Comparison of ENCODE assay signal across 8 cellular contexts in the genomic region with DNA sequence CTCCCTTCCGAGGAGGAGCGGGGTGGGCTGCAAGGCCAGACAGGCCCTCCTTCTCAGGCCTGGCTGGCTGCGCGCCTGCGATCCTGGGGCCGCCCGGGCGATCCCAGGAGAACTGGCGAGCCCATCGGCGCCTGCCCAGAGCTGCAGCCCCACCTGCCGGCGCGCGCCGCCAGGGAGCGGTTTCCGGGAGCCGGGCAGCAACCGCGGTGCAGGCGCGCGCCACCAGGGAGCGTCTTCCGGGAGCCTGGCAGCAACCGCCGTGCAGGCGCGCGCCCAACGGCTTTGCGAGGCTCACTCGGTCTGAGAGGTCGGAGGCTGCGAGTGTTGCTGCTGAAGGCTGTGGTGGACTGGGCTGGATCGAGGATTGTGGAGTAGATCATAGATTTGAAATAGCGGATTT.
DNase-seq lines count a peak whose midpoint lies in the region; ATAC-seq and TF ChIP-seq lines count a peak whose summit lies in the region.

No MANE protein-coding gene starts in this region.

- DNase-seq in activated T-helper 2 cell treated with anti-CD3 and anti-CD28 coated beads, Interferon-gamma antibody, Interleukin-2, Interleukin-4, amounts not matched to agents 10 μg/mL and 5 μg/mL and 100 μg/mL, durations not matched to agents 14 hours and 24 hours and 36 hours (ENCODE audit: low spot score), result peak; percentile 50
- peak; percentile 50 for DNase-seq in iPS DF 6.9 (ENCODE audit: low read depth, low spot score)
- DNase-seq in HFFc6, result no peak

- H3K27me3 ChIP-seq in HUES64 (ENCODE audit: insufficient read depth, low read length) (peaks cover 14% of the 10 kb centered on the region), iPS DF 6.9 (ENCODE audit: control insufficient read depth, insufficient read depth, low read length) (no peaks in the 10 kb centered on the region)

- no peaks in the 10 kb centered on the region for H3K27me3 Mint-ChIP-seq in activated T-helper 2 cell treated with anti-CD3 and anti-CD28 coated beads, Interferon-gamma antibody, Interleukin-2, Interleukin-4, amounts not matched to agents 10 μg/mL and 5 μg/mL and 100 μg/mL, durations not matched to agents 14 hours and 24 hours and 36 hours (ENCODE audit: low read depth)
- peaks cover 11% of the 10 kb centered on the region for H3K27me3 Mint-ChIP-seq in stimulated activated memory B cell treated with anti-CD40 and anti-IgM and Interleukin-4, amounts not matched to agents 10 μg/mL and 1 μg/mL and 100 μg/mL, for 72 hours
- no peaks in the 10 kb centered on the region for H3K27me3 Mint-ChIP-seq in HFFc6 (ENCODE audit: insufficient read depth)

- 4% methylated on average over 38 of the region's 38 CpGs for WGBS in HUES64
- WGBS in iPS DF 6.9 (ENCODE audit: insufficient coverage, insufficient read length), result no CpG with 5 or more reads among the region's 38 CpGs

- TF ChIP-seq CTCF in HFFc6 (IDR thresholded peaks at IDR 0.05), result no peak

- no peak overlapping the region for H3K9ac ChIP-seq in HUES64 (ENCODE audit: low read depth, low read length)

- no peaks in the 10 kb centered on the region for H3K36me3 Mint-ChIP-seq in activated T-helper 2 cell treated with anti-CD3 and anti-CD28 coated beads, Interferon-gamma antibody, Interleukin-2, Interleukin-4, amounts not matched to agents 10 μg/mL and 5 μg/mL and 100 μg/mL, durations not matched to agents 14 hours and 24 hours and 36 hours (ENCODE audit: low read depth)
- no peaks in the 10 kb centered on the region for H3K36me3 Mint-ChIP-seq in stimulated activated memory B cell treated with anti-CD40 and anti-IgM and Interleukin-4, amounts not matched to agents 10 μg/mL and 1 μg/mL and 100 μg/mL, for 72 hours
- no peaks in the 10 kb centered on the region for H3K36me3 Mint-ChIP-seq in HFFc6 (ENCODE audit: low read depth)

- H3K4me1 ChIP-seq in HUES64 (ENCODE audit: insufficient read depth, low read length), result no peaks in the 10 kb centered on the region
- no peaks in the 10 kb centered on the region for H3K4me1 ChIP-seq in iPS DF 6.9 (ENCODE audit: control insufficient read depth, insufficient read depth, low read length)

- intact Hi-C loops in activated T-helper 2 cell treated with anti-CD3 and anti-CD28 coated beads, Interferon-gamma antibody, Interleukin-2, Interleukin-4, amounts not matched to agents 10 μg/mL and 5 μg/mL and 100 μg/mL, durations not matched to agents 14 hours and 24 hours and 36 hours (cut with micrococcal nuclease), result no loop called here

- H3K27ac Mint-ChIP-seq in activated T-helper 2 cell treated with anti-CD3 and anti-CD28 coated beads, Interferon-gamma antibody, Interleukin-2, Interleukin-4, amounts not matched to agents 10 μg/mL and 5 μg/mL and 100 μg/mL, durations not matched to agents 14 hours and 24 hours and 36 hours, result peak overlapping the region; percentile 79
- H3K27ac Mint-ChIP-seq in stimulated activated memory B cell treated with anti-CD40 and anti-IgM and Interleukin-4, amounts not matched to agents 10 μg/mL and 1 μg/mL and 100 μg/mL, for 72 hours, result no peak overlapping the region
- H3K27ac Mint-ChIP-seq in HFFc6, result no peak overlapping the region

- H3K9me3 ChIP-seq in HUES64 (ENCODE audit: insufficient read depth, low read depth, low read length) (no peaks in the 10 kb centered on the region), iPS DF 6.9 (ENCODE audit: control insufficient read depth, insufficient read depth, low read length) (no peaks in the 10 kb centered on the region)

- no peak overlapping the region for H3K27ac ChIP-seq in HUES64 (ENCODE audit: low read depth, low read length)
- no peak overlapping the region for H3K27ac ChIP-seq in iPS DF 6.9 (ENCODE audit: low read length)

- H3K9me3 Mint-ChIP-seq in activated T-helper 2 cell treated with anti-CD3 and anti-CD28 coated beads, Interferon-gamma antibody, Interleukin-2, Interleukin-4, amounts not matched to agents 10 μg/mL and 5 μg/mL and 100 μg/mL, durations not matched to agents 14 hours and 24 hours and 36 hours, result no peaks in the 10 kb centered on the region
- peaks cover 3% of the 10 kb centered on the region for H3K9me3 Mint-ChIP-seq in stimulated activated memory B cell treated with anti-CD40 and anti-IgM and Interleukin-4, amounts not matched to agents 10 μg/mL and 1 μg/mL and 100 μg/mL, for 72 hours
- H3K9me3 Mint-ChIP-seq in HFFc6, result no peaks in the 10 kb centered on the region

- H3K4me3 ChIP-seq in HUES64 (ENCODE audit: low read length), result peak overlapping the region; percentile 41; the same call in 1 of the 2 replicates
- H3K4me3 ChIP-seq in iPS DF 6.9 (ENCODE audit: low read length), result peak overlapping the region; percentile 30; the same call in 1 of the 2 replicates

- ATAC-seq in GM18861 (IDR thresholded peaks at IDR 0.05; ENCODE audit: unreplicated experiment), result peak; percentile 76
- ATAC-seq in stimulated activated memory B cell treated with anti-CD40 and anti-IgM and Interleukin-4, amounts not matched to agents 10 μg/mL and 1 μg/mL and 100 μg/mL, for 72 hours, result peak; percentile 51
- no peak for ATAC-seq in HG03354 (IDR thresholded peaks at IDR 0.05; ENCODE audit: poor library complexity, severe bottlenecking, unreplicated experiment)
- no peak for ATAC-seq in HG02852 (IDR thresholded peaks at IDR 0.05; ENCODE audit: unreplicated experiment)

- H3K4me1 Mint-ChIP-seq in activated T-helper 2 cell treated with anti-CD3 and anti-CD28 coated beads, Interferon-gamma antibody, Interleukin-2, Interleukin-4, amounts not matched to agents 10 μg/mL and 5 μg/mL and 100 μg/mL, durations not matched to agents 14 hours and 24 hours and 36 hours (ENCODE audit: low read depth), result peaks cover 2% of the 10 kb centered on the region
- peaks cover 7% of the 10 kb centered on the region for H3K4me1 Mint-ChIP-seq in stimulated activated memory B cell treated with anti-CD40 and anti-IgM and Interleukin-4, amounts not matched to agents 10 μg/mL and 1 μg/mL and 100 μg/mL, for 72 hours
- no peaks in the 10 kb centered on the region for H3K4me1 Mint-ChIP-seq in HFFc6 (ENCODE audit: low read depth)

- H3K4me3 Mint-ChIP-seq in activated T-helper 2 cell treated with anti-CD3 and anti-CD28 coated beads, Interferon-gamma antibody, Interleukin-2, Interleukin-4, amounts not matched to agents 10 μg/mL and 5 μg/mL and 100 μg/mL, durations not matched to agents 14 hours and 24 hours and 36 hours (ENCODE audit: low read depth), result peak overlapping the region; percentile 87
- H3K4me3 Mint-ChIP-seq in stimulated activated memory B cell treated with anti-CD40 and anti-IgM and Interleukin-4, amounts not matched to agents 10 μg/mL and 1 μg/mL and 100 μg/mL, for 72 hours, result peak overlapping the region; percentile 94
- H3K4me3 Mint-ChIP-seq in HFFc6, result no peak overlapping the region

- H3K36me3 ChIP-seq in HUES64 (ENCODE audit: insufficient read depth, low read length) (no peaks in the 10 kb centered on the region), iPS DF 6.9 (ENCODE audit: control insufficient read depth, insufficient read depth, low read length) (no peaks in the 10 kb centered on the region)

Comparison
In these comparisons a context has a peak if more than half of its experiments do, and no peak if none do; other contexts are left out.
1. ATAC-seq: peak in GM18861 (single experiment) and stimulated activated memory B cell treated with anti-CD40 and anti-IgM and Interleukin-4, amounts not matched to agents 10 μg/mL and 1 μg/mL and 100 μg/mL, for 72 hours (single experiment); none in HG03354 (single experiment) and HG02852 (single experiment).